Comparison of ENCODE assay signal across 8 cellular contexts in genomic region chr5:150357326-150358260, GRCh38. TPM values are rescaled to one million over a fixed set of nuclear protein-coding genes. Genes with fewer than 3 reads are reported as not detected.
A peak's percentile ranks its signal among the peaks of the same experiment; 100 is the strongest.
DNase-seq lines count a peak whose midpoint lies in the region; ATAC-seq and TF ChIP-seq lines count a peak whose summit lies in the region.

Gene TCOF1 (plus strand): TSS chr5:150357697. CDS start chr5:150357747, 50 bp downstream.

- H3K9me3 Mint-ChIP-seq in memory B cell: no peaks in the 10 kb centered on the region

- H3K27me3 ChIP-seq in effector memory CD4-positive, alpha-beta T cell (replicated peaks; ENCODE audit: control insufficient read depth, insufficient read depth, low read length, poor library complexity, severe bottlenecking): no peaks in the 10 kb centered on the region

- H3K36me3 Mint-ChIP-seq in memory B cell: peaks cover 11% of the 10 kb centered on the region

- CTCF ChIA-PET in activated CD8-positive, alpha-beta memory T cell treated with anti-CD3 and anti-CD28 coated beads for 36 hours (lab: Charles Lee): no interaction called here

- peak within 1 kb of the TSS; percentile 82 for H3K4me3 ChIP-seq in effector memory CD4-positive, alpha-beta T cell (ENCODE audit: insufficient read depth, low read depth, low read length, poor library complexity, severe bottlenecking)

- no peaks in the 10 kb centered on the region for H3K9me3 ChIP-seq in effector memory CD4-positive, alpha-beta T cell (ENCODE audit: control insufficient read depth, low read length)

- peak within 1 kb of the TSS; percentile 86 for H3K4me3 Mint-ChIP-seq in memory B cell

- peak; percentile 81 for DNase-seq in CMK (ENCODE audit: low read depth)
- peak; percentile 96 for DNase-seq in GM20000 (ENCODE audit: low spot score)
- peak; percentile 98 for DNase-seq in HT-29 (ENCODE audit: low spot score)
- DNase-seq in NOMO-1 (lab: John Stamatoyannopoulos, UW; ENCODE audit: unreplicated experiment in 2 of 2): peak; percentile 97 to 98
- DNase-seq in effector memory CD4-positive, alpha-beta T cell: peak; percentile 94
- peak; percentile 96 to 97 for DNase-seq in memory B cell (ENCODE audit: low spot score in 2 of 2)
- DNase-seq in stimulated activated CD8-positive, alpha-beta memory T cell treated with anti-CD3 and anti-CD28 coated beads, Interleukin-12 subunit alpha, Interleukin-12 subunit beta, amount 100 ng/mL, for 24 hours (ENCODE audit: extremely low read depth): peak; percentile 93

- POLR2A ChIA-PET in activated CD8-positive, alpha-beta memory T cell treated with anti-CD3 and anti-CD28 coated beads for 36 hours (lab: Charles Lee): interaction anchor here (0.6 to 1.2 kb wide), 3 partner anchors 41 to 101 kb away, joined by 3 to 4 read pairs (median 3); partner anchors contain the start of gene CD74

- peak; percentile 95 for ATAC-seq in memory B cell (ENCODE audit: low read depth)

- TF ChIP-seq CTCF in GM20000 (IDR thresholded peaks at IDR 0.05; ENCODE audit: extremely low read depth, missing control alignments): no peak

- H3K27me3 Mint-ChIP-seq in memory B cell: no peaks in the 10 kb centered on the region

- peaks cover 15% of the 10 kb centered on the region for H3K36me3 ChIP-seq in effector memory CD4-positive, alpha-beta T cell (ENCODE audit: control insufficient read depth, insufficient read depth, low read length)

- peak within 1 kb of the TSS; percentile 56 for H3K27ac ChIP-seq in effector memory CD4-positive, alpha-beta T cell (ENCODE audit: insufficient read depth, low read length, poor library complexity, severe bottlenecking)

- H3K4me1 ChIP-seq in effector memory CD4-positive, alpha-beta T cell (ENCODE audit: control insufficient read depth, insufficient read depth, low read length, poor library complexity, severe bottlenecking): peaks cover 12% of the 10 kb centered on the region

- peak within 1 kb of the TSS; percentile 70 for H3K27ac Mint-ChIP-seq in memory B cell

- H3K4me1 Mint-ChIP-seq in memory B cell: peaks cover 30% of the 10 kb centered on the region

RNA-seq across cellular contexts. Expression of gene TCOF1, which starts in this region (rescaled TPM):
- total RNA-seq in HT-29 (2014; rRNA removed; shearing (Covaris generic)): 83.9 and 85.7 TPM in 2 replicates
- 100 to 1,000 TPM; 127 to 134 TPM for total RNA-seq in activated CD8-positive, alpha-beta memory T cell treated with anti-CD3 and anti-CD28 coated beads for 36 hours

Comparison
In these comparisons a context has a peak if more than half of its experiments do, and no peak if none do; other contexts are left out.
1. Peak in every context shown above with its lines: DNase-seq, ATAC-seq, H3K4me3 ChIP-seq and H3K27ac ChIP-seq.